In genomic region chr21:36707763-36708511, GRCh38 we compare ENCODE assay signal across 12 cellular contexts. TPM values are rescaled to one million over a fixed set of nuclear protein-coding genes. Genes with fewer than 3 reads are reported as not detected.
DNase-seq lines count a peak whose midpoint lies in the region; ATAC-seq, FAIRE-seq and TF ChIP-seq lines count a peak whose summit lies in the region.
"Had no signal": no experiment of that assay in that cellular context is flagged by ENCODE, and none has a peak within 500 bp of the region (broad histone marks: within the 10 kb centered on the region; RNA-seq: fewer than 3 reads in every experiment).

No MANE protein-coding gene starts in this region.

- H3K79me2 ChIP-seq in astrocyte (ENCODE audit: insufficient read depth, low read length): peaks cover 30% of the 10 kb centered on the region

- H3K36me3 ChIP-seq in astrocyte (ENCODE audit: insufficient read depth, low read length) (no peaks in the 10 kb centered on the region), stomach (no peaks in the 10 kb centered on the region), adrenal gland (replicated peaks in 1 of 2) (no peaks in the 10 kb centered on the region)

- no peak for TF ChIP-seq EP300 in stomach (IDR thresholded peaks at IDR 0.05)

- H3K4me3 ChIP-seq in astrocyte (ENCODE audit: insufficient read depth, low read depth, low read length): no peak overlapping the region
- H3K4me3 ChIP-seq in stomach: peak overlapping the region; percentile 22 to 69 (median 28)
- peak overlapping the region in 1 of 4 donors; percentile 38 for H3K4me3 ChIP-seq in adrenal gland

- H3K4me2 ChIP-seq in astrocyte (ENCODE audit: low read length): peak overlapping the region; percentile 37

- peaks cover 4% of the 10 kb centered on the region for H3K9me3 Mint-ChIP-seq in astrocyte (ENCODE audit: unreplicated experiment)
- H3K9me3 Mint-ChIP-seq: activated naive CD4-positive, alpha-beta T cell treated with anti-CD3 and anti-CD28 coated beads, Interleukin-2, amount 50 U/mL, for 72 hours had no signal

- no peak overlapping the region for H3K4me3 Mint-ChIP-seq in astrocyte (ENCODE audit: unreplicated experiment)

- peaks cover 14% of the 10 kb centered on the region for H3K4me1 Mint-ChIP-seq in astrocyte (ENCODE audit: low read depth, unreplicated experiment)

- H3K27me3 ChIP-seq in astrocyte (ENCODE audit: insufficient read depth, low read length): peaks cover 98% of the 10 kb centered on the region
- H3K27me3 ChIP-seq in stomach: peaks cover 46 to 100% (median 80%) of the 10 kb centered on the region in 3 donors
- H3K27me3 ChIP-seq in adrenal gland: peaks cover 89% of the 10 kb centered on the region

- H3K27ac Mint-ChIP-seq in astrocyte (ENCODE audit: unreplicated experiment): peak overlapping the region; percentile 14
- H3K27ac Mint-ChIP-seq: activated naive CD4-positive, alpha-beta T cell treated with anti-CD3 and anti-CD28 coated beads, Interleukin-2, amount 50 U/mL, for 72 hours had no signal

- H3K9me3 ChIP-seq in astrocyte (ENCODE audit: insufficient read depth, low read depth, low read length) (no peaks in the 10 kb centered on the region), stomach (no peaks in the 10 kb centered on the region), adrenal gland (replicated peaks in 1 of 3) (no peaks in the 10 kb centered on the region)

- no peak overlapping the region for H3K9ac ChIP-seq in astrocyte (ENCODE audit: low read length)

- H4K20me1 ChIP-seq in astrocyte (ENCODE audit: insufficient read depth, low read length): peaks cover 57% of the 10 kb centered on the region

- peaks cover 5% of the 10 kb centered on the region for H3K36me3 Mint-ChIP-seq in astrocyte (ENCODE audit: low read depth, unreplicated experiment)

- TF ChIP-seq CTCF in astrocyte (IDR thresholded peaks at IDR 0.05; ENCODE audit: insufficient read depth, low read depth, low read length): no peak
- no peak for TF ChIP-seq CTCF in stomach (IDR thresholded peaks at IDR 0.05)
- no peak for TF ChIP-seq CTCF in adrenal gland (IDR thresholded peaks at IDR 0.05)

- FAIRE-seq in astrocyte (lab: Jason Lieb, UNC): no peak

- peak; percentile 52 for DNase-seq in activated CD8-positive, alpha-beta memory T cell treated with anti-CD3 and anti-CD28 coated beads, Interleukin-2, amount 50 U/mL, for 48 hours
- DNase-seq in activated CD8-positive, alpha-beta memory T cell treated with anti-CD3 and anti-CD28 coated beads for 24 hours: no peak
- DNase-seq in astrocyte (ENCODE audit: low read depth): no peak
- DNase-seq in mesenteric fat pad (ENCODE audit: low spot score): peak; percentile 76
- no peak for DNase-seq in stomach
- DNase-seq in adrenal gland: no peak
- no peak for DNase-seq in kidney tubule cell (ENCODE audit: low spot score)
- DNase-seq: effector CD8-positive, alpha-beta T cell; NCI-H1048; SHP77 treated with DMSO at 0.1 percent for 48 hours had no signal

- H3K27me3 Mint-ChIP-seq in astrocyte (ENCODE audit: low read depth, unreplicated experiment): peaks cover 76% of the 10 kb centered on the region

- ATAC-seq in HG03457 (IDR thresholded peaks at IDR 0.05; ENCODE audit: unreplicated experiment): no peak
- ATAC-seq: activated naive CD4-positive, alpha-beta T cell treated with anti-CD3 and anti-CD28 coated beads, Interleukin-2, amount 50 U/mL, for 72 hours had no signal

- peaks cover 8% of the 10 kb centered on the region for H3K4me1 ChIP-seq in astrocyte (ENCODE audit: insufficient read depth, low read length)
- peaks cover 43 to 77% (median 63%) of the 10 kb centered on the region in 4 donors for H3K4me1 ChIP-seq in stomach
- peaks cover 3 to 23% of the 10 kb centered on the region in 2 donors for H3K4me1 ChIP-seq in adrenal gland (replicated peaks in 1 of 2)

- peak overlapping the region; percentile 30 for H2AFZ ChIP-seq in astrocyte (ENCODE audit: low read depth, low read length)

- intact Hi-C loops in stomach (cut with DNase I; ENCODE audit: low total_unique reads): no loop called here
- intact Hi-C loops in adrenal gland (cut with DNase I): no loop called here

- 30 to 57% (median 47%) methylated on average over 23 to 65 of the region's 65 CpGs for WGBS in stomach, 5 donors
- 5 to 22% (median 6%) methylated on average over 6 to 65 of the region's 65 CpGs for WGBS in adrenal gland, 4 donors

- H3K27ac ChIP-seq in astrocyte (ENCODE audit: low read depth, low read length): no peak overlapping the region
- peak overlapping the region in 3 of 5 donors; percentile 67 to 89 (median 88) for H3K27ac ChIP-seq in stomach
- H3K27ac ChIP-seq in adrenal gland: no peak overlapping the region

- TF ChIP-seq POLR2A in stomach (IDR thresholded peaks at IDR 0.05): no peak
- no peak for TF ChIP-seq POLR2A in adrenal gland (IDR thresholded peaks at IDR 0.05)

RNA-seq across cellular contexts. Expression of gene SIM2, which starts 9.0 kb away (rescaled TPM):
- 9.2 and 12.8 TPM in 2 replicates for total RNA-seq in astrocyte
- not detected for total RNA-seq in mesenteric fat pad
- total RNA-seq in stomach: 10 to 100 TPM in 4 of 5 donors, not detected in 1; 11.2 to 28.3 (median 20.4) TPM
- 10 to 100 TPM in 1 of 3 donors, 1 to 10 TPM in 2; 3.3 to 14.0 (median 6.9) TPM for polyA plus RNA-seq in stomach
- under 1 TPM in 4 of 8 donors, not detected in 4; 0.08 to 0.55 (median 0.33) TPM for total RNA-seq in adrenal gland
- polyA plus RNA-seq in adrenal gland: under 1 TPM; 0.03 to 0.15 (median 0.08) TPM

Comparison
In these comparisons a context has a peak if more than half of its experiments do, and no peak if none do; other contexts are left out.
1. DNase-seq: peak in activated CD8-positive, alpha-beta memory T cell treated with anti-CD3 and anti-CD28 coated beads, Interleukin-2, amount 50 U/mL, for 48 hours (single experiment) and mesenteric fat pad (single experiment); none in activated CD8-positive, alpha-beta memory T cell treated with anti-CD3 and anti-CD28 coated beads for 24 hours (single experiment), astrocyte (single experiment), stomach (single experiment), adrenal gland (0 of 7) and kidney tubule cell (single experiment).
2. H3K27ac ChIP-seq: peak in stomach (3 of 5); none in astrocyte (single experiment) and adrenal gland (0 of 5).